Comparison of ENCODE assay signal across 9 cellular contexts in genomic region chr7:47454066-47454950, GRCh38.
DNase-seq lines count a peak whose midpoint lies in the region; ATAC-seq, FAIRE-seq and TF ChIP-seq lines count a peak whose summit lies in the region.
"Had no signal": no experiment of that assay in that cellular context is flagged by ENCODE, and none has a peak within 500 bp of the region (broad histone marks: within the 10 kb centered on the region; RNA-seq: fewer than 3 reads in every experiment).

No MANE protein-coding gene starts in this region.

- no peaks in the 10 kb centered on the region for H3K9me1 ChIP-seq in endothelial cell of umbilical vein (replicated peaks; ENCODE audit: control insufficient read depth, extremely low read depth, insufficient read depth, low read length)

- intact Hi-C loops in heart right ventricle (cut with DNase I), result loop anchor here in 4 of 10 donors (5.0 to 10.0 kb wide), 4 partner anchors 118 to 128 kb away; partner anchors contain the start of gene TNS3 (in 1 of the 4)
- intact Hi-C loops in Right ventricle myocardium superior (cut with DNase I), result no loop called here
- intact Hi-C loops in endothelial cell of umbilical vein (cut with micrococcal nuclease), result loop anchor here (10.0 kb wide), 1 partner anchor 630 kb away; the partner anchor contains the start of gene UPP1
- intact Hi-C loops in lower leg skin (cut with DNase I; ENCODE audit: low total_unique reads), result no loop called here

- H3K79me2 ChIP-seq in endothelial cell of umbilical vein (ENCODE audit: control insufficient read depth, insufficient read depth, low read length), result peaks cover 32% of the 10 kb centered on the region

- DNase-seq in heart right ventricle (no peak), Right ventricle myocardium superior (no peak), endothelial cell of umbilical vein (ENCODE audit: low read depth, low spot score) (no peak), omental fat pad (ENCODE audit: low spot score) (peak; percentile 21), glomerular visceral epithelial cell (ENCODE audit: extremely low spot score) (no peak), NAMALWA (ENCODE audit: low spot score) (no peak), lower leg skin (ENCODE audit: low spot score in 2 of 2) (no peak)
- no peak for DNase-seq in activated CD4-positive, alpha-beta T cell treated with anti-CD3 and anti-CD28 coated beads, Interleukin-2, amount 50 U/mL, for 1 hour

- H3K36me3 ChIP-seq in heart right ventricle, result no peaks in the 10 kb centered on the region
- H3K36me3 ChIP-seq in endothelial cell of umbilical vein (ENCODE audit: control insufficient read depth in 2 of 2, extremely low read depth in 1 of 2, insufficient read depth in 2 of 2, low read length in 2 of 2), result no peaks in the 10 kb centered on the region

- CTCF ChIA-PET in endothelial cell of umbilical vein (lab: Charles Lee), result interaction anchor here (2.2 to 4.5 kb wide), 3 partner anchors 9 to 365 kb away, joined by 8 to 24 read pairs (median 14); no protein-coding TSS in a partner anchor

- H3K27me3 ChIP-seq in heart right ventricle (no peaks in the 10 kb centered on the region), endothelial cell of umbilical vein (ENCODE audit: control insufficient read depth in 2 of 2, insufficient read depth in 2 of 2, low read length in 2 of 2) (no peaks in the 10 kb centered on the region)

- peak overlapping the region in 1 of 10 donors; percentile 44 for H3K4me3 ChIP-seq in heart right ventricle
- no peak overlapping the region for H3K4me3 ChIP-seq in endothelial cell of umbilical vein (replicated peaks in 1 of 3; ENCODE audit: insufficient read depth in 1 of 3, low read depth in 1 of 3, low read length in 3 of 3)
- H3K4me3 ChIP-seq in lower leg skin (ENCODE audit: low read depth, poor library complexity, severe bottlenecking), result no peak overlapping the region
- H3K4me3 ChIP-seq: SK-N-MC had no signal

- H3K4me2 ChIP-seq in endothelial cell of umbilical vein (ENCODE audit: insufficient read depth, low read length), result no peak overlapping the region

- TSS peak; percentile 38 for BruUV-seq in endothelial cell of umbilical vein (replicated peaks; lab: Mats Ljungman, UMichigan)

- H3K4me1 ChIP-seq in heart right ventricle (peaks cover 14 to 67% (median 40%) of the 10 kb centered on the region in 9 donors), endothelial cell of umbilical vein (ENCODE audit: control insufficient read depth, extremely low read depth, insufficient read depth, low read length) (peaks cover 50% of the 10 kb centered on the region)

- WGBS in heart right ventricle, 2 donors, result 70 to 72% methylated on average over 13 of the region's 13 CpGs
- WGBS in lower leg skin, 2 donors, result 70 to 78% methylated on average over 12 to 13 of the region's 13 CpGs

- H3K27ac ChIP-seq in heart right ventricle (peak overlapping the region; percentile 36 to 90 (median 84)), endothelial cell of umbilical vein (ENCODE audit: insufficient read depth, low read depth, low read length) (peak overlapping the region; percentile 99)
- H3K27ac ChIP-seq: SK-N-MC had no signal

- no peaks in the 10 kb centered on the region for H4K20me1 ChIP-seq in endothelial cell of umbilical vein (replicated peaks; ENCODE audit: control insufficient read depth, extremely low read depth, insufficient read depth, low read length)

- no peaks in the 10 kb centered on the region for H3K9me3 ChIP-seq in heart right ventricle
- no peaks in the 10 kb centered on the region for H3K9me3 ChIP-seq in endothelial cell of umbilical vein (replicated peaks; ENCODE audit: control insufficient read depth, insufficient read depth, low read length)

- peak in 2 of 8 donors; percentile 1 to 2 for ATAC-seq in heart right ventricle
- ATAC-seq in Right ventricle myocardium superior (ENCODE audit: poor library complexity), result no peak
- ATAC-seq in omental fat pad (ENCODE audit: low FRiP score), result no peak

- peak overlapping the region; percentile 94 for H3K9ac ChIP-seq in endothelial cell of umbilical vein (replicated peaks; ENCODE audit: extremely low read depth, insufficient read depth, low read length)

- no peak for FAIRE-seq in endothelial cell of umbilical vein (lab: Jason Lieb, UNC)

- POLR2A ChIA-PET in endothelial cell of umbilical vein (lab: Charles Lee), result interaction anchor here (1.0 kb wide), 1 partner anchor 30 kb away, joined by 3 read pairs; no protein-coding TSS in a partner anchor

- TF ChIP-seq CTCF in heart right ventricle (IDR thresholded peaks at IDR 0.05) (no peak), endothelial cell of umbilical vein (IDR thresholded peaks at IDR 0.05; ENCODE audit: extremely low read depth in 1 of 2, insufficient read depth in 1 of 2, low read depth in 1 of 2, low read length in 2 of 2) (no peak), omental fat pad (IDR thresholded peaks at IDR 0.05) (no peak), lower leg skin (IDR thresholded peaks at IDR 0.05) (no peak)

- TF ChIP-seq POLR2A in endothelial cell of umbilical vein (IDR thresholded peaks at IDR 0.05; ENCODE audit: low read depth, low read length) (no peak), lower leg skin (IDR thresholded peaks at IDR 0.05) (no peak)

- peak overlapping the region; percentile 6 for H2AFZ ChIP-seq in endothelial cell of umbilical vein (ENCODE audit: low read depth, low read length)

- dilution Hi-C loops in endothelial cell of umbilical vein (cut with MboI; ENCODE audit: extremely low pct_ligation_motif_present, low sequenced_read_pairs), result no loop called here

TF ChIP-seq in endothelial cell of umbilical vein, 7 proteins besides CTCF, POLR2A, EP300 and RAD21:
- TF ChIP-seq EZH2 (IDR thresholded peaks at IDR 0.05; ENCODE audit: borderline replicate concordance, low read depth, low read length, severe bottlenecking) (no peak), MAX (IDR thresholded peaks at IDR 0.05; ENCODE audit: insufficient read depth, insufficient read length) (no peak)
